Comparison of ENCODE assay signal across 8 cellular contexts in genomic region chrX:72572248-72573157, GRCh38. TPM values are rescaled to one million over a fixed set of nuclear protein-coding genes. Genes with fewer than 3 reads are reported as not detected.
A peak's percentile ranks its signal among the peaks of the same experiment; 100 is the strongest.
DNase-seq lines count a peak whose midpoint lies in the region; ATAC-seq, FAIRE-seq and TF ChIP-seq lines count a peak whose summit lies in the region.

Gene HDAC8, minus strand, starts transcription at chrX:72572843. Its CDS starts 82 bp downstream, at chrX:72572761.

- TF ChIP-seq POLR2A in GM12892 (IDR thresholded peaks at IDR 0.05; ENCODE audit: low read depth, low read length), result no peak
- peak; percentile 28 for TF ChIP-seq POLR2A in NB4 (IDR thresholded peaks at IDR 0.05; ENCODE audit: extremely low read depth, insufficient read length)
- no peak for TF ChIP-seq POLR2A in ovary (IDR thresholded peaks at IDR 0.05)

- H3K4me3 ChIP-seq in NB4 (ENCODE audit: low read depth, low read length) (peak within 1 kb of the TSS; percentile 89), ovary (peak within 1 kb of the TSS; percentile 51)

- H3K27me3 ChIP-seq in ovary, result no peaks in the 10 kb centered on the region

- no peaks in the 10 kb centered on the region for H3K36me3 ChIP-seq in ovary

- no peak within 1 kb of the TSS for H3K27ac ChIP-seq in adipose tissue (ENCODE audit: low read depth, low read length)
- peak within 1 kb of the TSS; percentile 53 to 72 for H3K27ac ChIP-seq in ovary

- intact Hi-C loops in Right ventricle myocardium superior (cut with DNase I), result no loop called here
- intact Hi-C loops in ovary (cut with DNase I), result no loop called here

- FAIRE-seq in GM12892 (lab: Jason Lieb, UNC), result no peak

- TF ChIP-seq EP300 in ovary (IDR thresholded peaks at IDR 0.05), result no peak

- 0 to 24% (median 0%) methylated on average over 33 to 36 of the region's 36 CpGs for WGBS in adipose tissue, 3 donors
- 28 to 39% (median 36%) methylated on average over 36 of the region's 36 CpGs for WGBS in ovary, 3 donors

- H3K4me1 ChIP-seq in ovary (ENCODE audit: insufficient read depth), result no peaks in the 10 kb centered on the region

- in situ Hi-C loops in SK-MEL-5 (cut with HindIII; ENCODE audit: low pct_unique_long_range_greater_than_20kb, low sequenced_read_pairs), result no loop called here

- ATAC-seq in HG02623 (IDR thresholded peaks at IDR 0.05; ENCODE audit: unreplicated experiment), result peak; percentile 94
- ATAC-seq in Right ventricle myocardium superior (ENCODE audit: poor library complexity), result peak; percentile 95

- TF ChIP-seq CTCF in NB4 (IDR thresholded peaks at IDR 0.05; ENCODE audit: low read depth, low read length) (no peak), ovary (IDR thresholded peaks at IDR 0.05) (no peak)

- no peaks in the 10 kb centered on the region for H3K9me3 ChIP-seq in ovary

- peak; percentile 27 for DNase-seq in GM12892 (ENCODE audit: insufficient read length)
- DNase-seq in NB4 (ENCODE audit: low read depth), result peak; percentile 86
- DNase-seq in SK-MEL-5 (ENCODE audit: low read depth, low spot score), result peak; percentile 80
- DNase-seq in Right ventricle myocardium superior, result peak; percentile 81
- DNase-seq in ovary, result peak; percentile 58 to 74 (median 66)
- no peak for DNase-seq in cortex of kidney (lab: John Stamatoyannopoulos, UW)

RNA-seq across cellular contexts. Expression of gene HDAC8, which starts in this region (rescaled TPM):
- 23.6 TPM for polyA plus RNA-seq in GM12892 (2012; ENCODE audit: missing spikeins)
- total RNA-seq in SK-MEL-5 (2014; rRNA removed; shearing (Covaris generic)), result 23.0 and 27.1 TPM in 2 replicates
- polyA plus RNA-seq in SK-MEL-5 (2015; cell fraction: cytosol; rRNA removed), result 18.2 and 22.5 TPM in 2 replicates
- polyA plus RNA-seq in SK-MEL-5 (2015; cell fraction: nucleus; rRNA removed), result 18.9 and 25.0 TPM in 2 replicates
- 10 to 100 TPM; 12.2 to 27.8 (median 14.9) TPM for polyA plus RNA-seq in adipose tissue
- total RNA-seq in Right ventricle myocardium superior, result 15.8 TPM
- 10 to 100 TPM; 19.2 to 28.8 (median 24.2) TPM for total RNA-seq in ovary
- 10 to 100 TPM; 16.9 to 33.7 TPM for polyA plus RNA-seq in ovary
